In genomic region chr6:133251688-133252087, GRCh38 we compare ENCODE assay signal across 26 cellular contexts.
"Had no signal": no experiment of that assay in that cellular context is flagged by ENCODE, and none has a peak within 500 bp of the region (broad histone marks: within the 10 kb centered on the region; RNA-seq: fewer than 3 reads in every experiment).

No MANE protein-coding gene starts in this region.

- DNase-seq: colonic mucosa; cortex of kidney; effector CD8-positive, alpha-beta T cell; effector memory CD8-positive, alpha-beta T cell; endodermal cell; erythroblast; esophagus squamous epithelium; foreskin fibroblast; foreskin melanocyte; gastrocnemius medialis; glutamatergic neuron; head of caudate nucleus; heart right ventricle; hippocampal formation; left cardiac atrium; left lung; left ventricle myocardium superior; lower lobe of right lung; mesenchymal stem cell; mucosa of descending colon; naive B cell had no signal

- ATAC-seq: effector memory CD8-positive, alpha-beta T cell; esophagus mucosa; gastrocnemius medialis; heart right ventricle; left cardiac atrium; left lung; left ventricle myocardium superior; lower lobe of right lung; mucosa of descending colon had no signal

- H3K36me3 ChIP-seq: colonic mucosa, esophagus squamous epithelium, gastrocnemius medialis, heart right ventricle, left lung, lower lobe of right lung had no signal

- H3K27me3 ChIP-seq: colonic mucosa, gastrocnemius medialis had no signal

- H3K4me3 ChIP-seq: colonic mucosa, esophagus squamous epithelium, gastrocnemius medialis, heart right ventricle, left lung, lower lobe of right lung, mucosa of descending colon had no signal

- H3K27ac ChIP-seq: colonic mucosa, epithelial cell of prostate, esophagus squamous epithelium, gastrocnemius medialis, heart right ventricle, left lung, lower lobe of right lung had no signal

- FAIRE-seq: endometrium, islet of Langerhans, keratinocyte had no signal

- H3K9me3 ChIP-seq: colonic mucosa, esophagus squamous epithelium, gastrocnemius medialis, heart right ventricle, left lung, lower lobe of right lung, mucosa of descending colon had no signal

- H3K4me1 ChIP-seq: colonic mucosa, esophagus squamous epithelium, left lung, lower lobe of right lung had no signal
